In genomic region chr17:80882323-80882722, GRCh38 we compare ENCODE assay signal across 19 cellular contexts.
DNase-seq lines count a peak whose midpoint lies in the region; ATAC-seq, FAIRE-seq and TF ChIP-seq lines count a peak whose summit lies in the region.
"Had no signal": no experiment of that assay in that cellular context is flagged by ENCODE, and none has a peak within 500 bp of the region (broad histone marks: within the 10 kb centered on the region; RNA-seq: fewer than 3 reads in every experiment).

No MANE protein-coding gene starts in this region.

- H3K36me3 ChIP-seq in kidney (ENCODE audit: control insufficient read depth in 1 of 2, insufficient read depth in 2 of 2, low read length in 2 of 2) = peaks cover 8 to 22% of the 10 kb centered on the region in 2 donors
- H3K36me3 ChIP-seq in sigmoid colon = peaks cover 0 to 67% (median 25%) of the 10 kb centered on the region in 4 donors

- no peaks in the 10 kb centered on the region for H3K27me3 ChIP-seq in sigmoid colon
- H3K27me3 ChIP-seq: SJSA1 had no signal

- H3K27ac ChIP-seq in kidney (ENCODE audit: low read depth in 2 of 2, low read length in 2 of 2) (no peak overlapping the region), sigmoid colon (no peak overlapping the region)
- H3K27ac ChIP-seq: SJSA1 had no signal

- WGBS in sigmoid colon, 2 donors = 94 to 95% methylated on average over 19 of the region's 19 CpGs

- no peak for TF ChIP-seq CTCF in kidney (IDR thresholded peaks at IDR 0.05; ENCODE audit: borderline replicate concordance, extremely low read depth, insufficient read depth)
- no peak for TF ChIP-seq CTCF in sigmoid colon (IDR thresholded peaks at IDR 0.05)

- H3K4me1 ChIP-seq in kidney (ENCODE audit: control insufficient read depth in 1 of 2, insufficient read depth in 1 of 2, low read depth in 1 of 2, low read length in 2 of 2) = no peaks in the 10 kb centered on the region
- no peaks in the 10 kb centered on the region for H3K4me1 ChIP-seq in sigmoid colon
- H3K4me1 ChIP-seq: SJSA1 had no signal

- no peak for TF ChIP-seq EP300 in sigmoid colon (IDR thresholded peaks at IDR 0.05)

- intact Hi-C loops in left ventricle myocardium superior (cut with micrococcal nuclease) (no loop called here), Right ventricle myocardium superior (cut with DNase I) (no loop called here), kidney (cut with DNase I) (no loop called here), sigmoid colon (cut with DNase I) (no loop called here)

- FAIRE-seq in kidney (lab: Jason Lieb, UNC) = no peak

- H3K36me3 Mint-ChIP-seq in activated T-helper 17 cell treated with anti-CD3 and anti-CD28 coated beads, Interleukin-2, amount 50 U/mL, for 72 hours (ENCODE audit: low read depth) = peaks cover 77% of the 10 kb centered on the region

- no peaks in the 10 kb centered on the region for H3K27me3 Mint-ChIP-seq in activated T-helper 17 cell treated with anti-CD3 and anti-CD28 coated beads, Interleukin-2, amount 50 U/mL, for 72 hours
- H3K27me3 Mint-ChIP-seq: CD4-positive, alpha-beta memory T cell had no signal

- DNase-seq in left ventricle myocardium superior (peak; percentile 23), Right ventricle myocardium superior (no peak), kidney (peak; percentile 20), sigmoid colon (peak; percentile 41)
- DNase-seq in effector CD8-positive, alpha-beta T cell (lab: John Stamatoyannopoulos, UW) = no peak
- no peak for DNase-seq in stimulated activated CD4-positive, alpha-beta T cell treated with anti-CD3 and anti-CD28 coated beads, Interleukin-1b, Interleukin-23, amount 100 ng/mL, for 48 hours
- DNase-seq: CD4-positive, alpha-beta memory T cell; DMS79; KBM-7; NCI-H1436; NCI-H2029; NCI-H2171 treated with DMSO at 0.1 percent for 48 hours; NCI-H748 treated with DMSO at 0.1 percent for 48 hours; OCI-M1; RPMI8226 had no signal

- TF ChIP-seq POLR2A in sigmoid colon (IDR thresholded peaks at IDR 0.05) = no peak

- H3K4me3 Mint-ChIP-seq in activated T-helper 17 cell treated with anti-CD3 and anti-CD28 coated beads, Interleukin-2, amount 50 U/mL, for 72 hours = peak overlapping the region; percentile 66

- no peak overlapping the region for H3K9ac ChIP-seq in kidney (ENCODE audit: low read length in 2 of 2)

- no peaks in the 10 kb centered on the region for H3K9me3 ChIP-seq in kidney (ENCODE audit: control insufficient read depth in 1 of 2, low read length in 2 of 2)
- no peaks in the 10 kb centered on the region for H3K9me3 ChIP-seq in sigmoid colon
- H3K9me3 ChIP-seq: SJSA1 had no signal

- peak overlapping the region; percentile 77 for H3K27ac Mint-ChIP-seq in activated T-helper 17 cell treated with anti-CD3 and anti-CD28 coated beads, Interleukin-2, amount 50 U/mL, for 72 hours

- ATAC-seq in left ventricle myocardium superior (no peak), Right ventricle myocardium superior (ENCODE audit: poor library complexity) (no peak), GM21423 (IDR thresholded peaks at IDR 0.05; ENCODE audit: unreplicated experiment) (no peak)
- ATAC-seq in activated T-helper 17 cell treated with anti-CD3 and anti-CD28 coated beads, Interleukin-2, amount 50 U/mL, for 72 hours (replicated peaks) = no peak
- ATAC-seq: HCT116 had no signal

- peaks cover 26% of the 10 kb centered on the region for H3K4me1 Mint-ChIP-seq in activated T-helper 17 cell treated with anti-CD3 and anti-CD28 coated beads, Interleukin-2, amount 50 U/mL, for 72 hours

- H3K9me3 Mint-ChIP-seq in activated T-helper 17 cell treated with anti-CD3 and anti-CD28 coated beads, Interleukin-2, amount 50 U/mL, for 72 hours = no peaks in the 10 kb centered on the region

- H3K4me3 ChIP-seq in kidney (ENCODE audit: low read length in 2 of 2) = no peak overlapping the region
- no peak overlapping the region for H3K4me3 ChIP-seq in sigmoid colon
- H3K4me3 ChIP-seq: SJSA1 had no signal

Comparison
In these comparisons a context has a peak if more than half of its experiments do, and no peak if none do; other contexts are left out.
1. DNase-seq: peak in left ventricle myocardium superior (single experiment), kidney (single experiment) and sigmoid colon (single experiment); none in Right ventricle myocardium superior (single experiment), effector CD8-positive, alpha-beta T cell (single experiment) and stimulated activated CD4-positive, alpha-beta T cell treated with anti-CD3 and anti-CD28 coated beads, Interleukin-1b, Interleukin-23, amount 100 ng/mL, for 48 hours (single experiment).